8 cellular contexts compared by ENCODE assay signal in genomic region chr17:77376795-77377751, GRCh38.
DNase-seq lines count a peak whose midpoint lies in the region; ATAC-seq and TF ChIP-seq lines count a peak whose summit lies in the region.

No MANE protein-coding gene starts in this region.

- POLR2A ChIA-PET in IMR-90 (lab: Charles Lee; ENCODE audit: unreplicated experiment), result interaction anchor here (0.5 to 0.7 kb wide), 2 partner anchors 15 to 1380 kb away, joined by 3 to 10 read pairs; no protein-coding TSS in a partner anchor

- H4K8ac ChIP-seq in IMR-90 (ENCODE audit: low read depth in 2 of 2, low read length in 2 of 2), result peak overlapping the region; percentile 64 to 72

- DNase-seq in IMR-90 (peak; percentile 92), cardiac muscle cell (ENCODE audit: low read depth in 1 of 2, low spot score in 1 of 2) (peak in 1 of 2 donors; percentile 91), AML-193 (lab: John Stamatoyannopoulos, UW) (no peak), mucosa of gallbladder (ENCODE audit: low spot score) (no peak), dorsolateral prefrontal cortex (no peak), cortex of kidney (lab: John Stamatoyannopoulos, UW) (no peak)

- BruUV-seq in IMR-90 (replicated peaks; lab: Mats Ljungman, UMichigan), result no TSS peak

- H2AK9ac ChIP-seq in IMR-90 (replicated peaks; ENCODE audit: low read depth, low read length, poor library complexity), result peak overlapping the region; percentile 99

- H3K4me3 ChIP-seq in IMR-90 (ENCODE audit: insufficient read depth, low read depth, low read length) (peak overlapping the region; percentile 11), WI38 (ENCODE audit: low read depth, low read length) (peak overlapping the region; percentile 91), cardiac muscle cell (no peak overlapping the region), skeletal muscle satellite cell (ENCODE audit: low read length) (peak overlapping the region; percentile 3), dorsolateral prefrontal cortex (peak overlapping the region in 1 of 59 donors; percentile 28)

- H3K4ac ChIP-seq in IMR-90 (ENCODE audit: low read depth, low read length), result peak overlapping the region; percentile 91

- peaks cover 36% of the 10 kb centered on the region for H3K9me1 ChIP-seq in IMR-90 (ENCODE audit: insufficient read depth, low read length)

- H2BK120ac ChIP-seq in IMR-90 (ENCODE audit: low read depth, low read length), result peak overlapping the region; percentile 71

- H4K91ac ChIP-seq in IMR-90 (ENCODE audit: insufficient read depth, low read depth, low read length), result peak overlapping the region; percentile 90

- in situ Hi-C loops in IMR-90 (cut with MboI; ENCODE audit: low sequenced_read_pairs), result loop anchor here (5.0 kb wide), 1 partner anchor 45 kb away; no protein-coding TSS in a partner anchor

- H3K36me3 ChIP-seq in IMR-90 (ENCODE audit: control insufficient read depth, insufficient read depth, low read length), result peaks cover 3% of the 10 kb centered on the region; the same call in 1 of the 2 replicates
- no peaks in the 10 kb centered on the region for H3K36me3 ChIP-seq in cardiac muscle cell
- peaks cover 2% of the 10 kb centered on the region for H3K36me3 ChIP-seq in skeletal muscle satellite cell (ENCODE audit: insufficient read depth, low read length)

- H2BK20ac ChIP-seq in IMR-90 (ENCODE audit: low read depth, low read length), result 0 out of 2 replicates have a peak overlapping the region, but pooled peaks have one; percentile 12

- peak overlapping the region; percentile 66 for H3K18ac ChIP-seq in IMR-90 (ENCODE audit: low read depth, low read length)

- peaks cover 83% of the 10 kb centered on the region for H4K20me1 ChIP-seq in IMR-90 (ENCODE audit: insufficient read depth, low read length)

- 0 out of 3 replicates have a peak overlapping the region, but pooled peaks have one; percentile 16 for H2BK15ac ChIP-seq in IMR-90 (ENCODE audit: low read depth, low read length)

- H3K23ac ChIP-seq in IMR-90 (ENCODE audit: low read depth, low read length), result peak overlapping the region; percentile 80

- H3K4me1 ChIP-seq in IMR-90 (ENCODE audit: control insufficient read depth, insufficient read depth, low read length), result peaks cover 61% of the 10 kb centered on the region
- peaks cover 51% of the 10 kb centered on the region for H3K4me1 ChIP-seq in cardiac muscle cell (ENCODE audit: low read depth)
- H3K4me1 ChIP-seq in skeletal muscle satellite cell (ENCODE audit: control insufficient read depth, insufficient read depth, low read length), result peaks cover 78% of the 10 kb centered on the region

- no peaks in the 10 kb centered on the region for H3K9me3 ChIP-seq in IMR-90 (ENCODE audit: control insufficient read depth, insufficient read depth, low read length)
- H3K9me3 ChIP-seq in cardiac muscle cell (ENCODE audit: low read depth), result no peaks in the 10 kb centered on the region
- H3K9me3 ChIP-seq in skeletal muscle satellite cell (replicated peaks; ENCODE audit: low read length), result no peaks in the 10 kb centered on the region

- peak overlapping the region; percentile 80 for H3K4me2 ChIP-seq in IMR-90 (ENCODE audit: low read depth, low read length)
- peak overlapping the region; percentile 90 for H3K4me2 ChIP-seq in skeletal muscle satellite cell (ENCODE audit: low read length)

- no peak for TF ChIP-seq POLR2A in IMR-90 (IDR thresholded peaks at IDR 0.05; ENCODE audit: low read depth, low read length)

- H3K56ac ChIP-seq in IMR-90 (ENCODE audit: extremely low read depth, insufficient read depth, low read length), result peak overlapping the region; percentile 18; the same call in 1 of the 2 replicates

- CTCF ChIA-PET in IMR-90 (lab: Yijun Ruan, JAX), result no interaction called here

- peak overlapping the region; percentile 75 for H2BK5ac ChIP-seq in IMR-90 (ENCODE audit: low read depth, low read length, poor library complexity, severe bottlenecking)

- TF ChIP-seq CTCF in IMR-90 (conservative IDR thresholded peaks at IDR 0.05; ENCODE audit: low read depth, low read length) (no peak), WI38 (IDR thresholded peaks at IDR 0.05; ENCODE audit: low read depth, low read length) (no peak), cardiac muscle cell (IDR thresholded peaks at IDR 0.05; ENCODE audit: low read depth, low read length) (no peak), dorsolateral prefrontal cortex (IDR thresholded peaks at IDR 0.05 in 54 of 56, conservative IDR thresholded peaks at IDR 0.05 in 2 of 56; ENCODE audit: low read depth in 1 of 56, partially characterized antibody in 56 of 56) (no peak)

- peak overlapping the region; percentile 98 for H3K9ac ChIP-seq in IMR-90 (ENCODE audit: low read depth, low read length)
- no peak overlapping the region for H3K9ac ChIP-seq in skeletal muscle satellite cell (ENCODE audit: low read depth, low read length)

- H3K27ac ChIP-seq in IMR-90 (ENCODE audit: insufficient read depth, low read length) (peak overlapping the region; percentile 94), cardiac muscle cell (peak overlapping the region; percentile 82), dorsolateral prefrontal cortex (peak overlapping the region in 14 of 59 donors; percentile 2 to 95 (median 24))

- no peaks in the 10 kb centered on the region for H3K27me3 ChIP-seq in IMR-90 (ENCODE audit: control insufficient read depth, insufficient read depth, low read length)
- H3K27me3 ChIP-seq in cardiac muscle cell, result no peaks in the 10 kb centered on the region
- no peaks in the 10 kb centered on the region for H3K27me3 ChIP-seq in skeletal muscle satellite cell (ENCODE audit: control insufficient read depth, insufficient read depth, low read length)
- no peaks in the 10 kb centered on the region for H3K27me3 ChIP-seq in dorsolateral prefrontal cortex

- peaks cover 0 to 76% of the 10 kb centered on the region in 2 experiments; a peak in 2 of 4 replicates for H3K79me1 ChIP-seq in IMR-90 (ENCODE audit: low read depth in 1 of 2, low read length in 2 of 2)

- TF ChIP-seq RAD21 in IMR-90 (IDR thresholded peaks at IDR 0.05; ENCODE audit: low read length), result no peak

- 24% methylated on average over 16 of the region's 33 CpGs; no CpG with 5 or more reads in 1 of the 2 experiments for WGBS in IMR-90 (ENCODE audit: extremely low coverage in 2 of 2, insufficient read length in 1 of 2), 2 experiments

- peak; percentile 2; the same call in 1 of the 2 replicates for ATAC-seq in IMR-90 (ENCODE audit: low read depth)

- peak overlapping the region; percentile 12; the same call in 1 of the 2 replicates for H4K5ac ChIP-seq in IMR-90 (ENCODE audit: low read depth, low read length)

- dilution Hi-C loops in IMR-90 (cut with HindIII; ENCODE audit: low sequenced_read_pairs, unreplicated experiment), result no loop called here

- intact Hi-C loops in IMR-90 (cut with micrococcal nuclease), result loop anchor here (2.0 to 5.0 kb wide), 2 partner anchors 35 to 48 kb away; no protein-coding TSS in a partner anchor
- intact Hi-C loops in dorsolateral prefrontal cortex (cut with DNase I), result no loop called here

- H2AFZ ChIP-seq in IMR-90 (replicated peaks; ENCODE audit: low read length, poor library complexity), result peak overlapping the region; percentile 3

- H2AK5ac ChIP-seq in IMR-90 (ENCODE audit: low read depth, low read length), result peak overlapping the region; percentile 96

- peak overlapping the region; percentile 61 for H3K14ac ChIP-seq in IMR-90 (replicated peaks; ENCODE audit: low read depth, low read length)

TF ChIP-seq in IMR-90, 13 proteins besides CTCF, POLR2A, EP300 and RAD21:
- TF ChIP-seq CHD1 (IDR thresholded peaks at IDR 0.05; ENCODE audit: low read depth, low read length) (no peak), CEBPB (IDR thresholded peaks at IDR 0.05; ENCODE audit: low read depth, low read length) (peak; percentile 50; the same call in 1 of the 2 replicates), USF2 (IDR thresholded peaks at IDR 0.05; ENCODE audit: low read depth, low read length) (peak; percentile 43; the same call in 1 of the 2 replicates), BHLHE40 (IDR thresholded peaks at IDR 0.05; ENCODE audit: low read depth, low read length) (peak; percentile 84), MAFK (IDR thresholded peaks at IDR 0.05; ENCODE audit: low read depth, low read length) (no peak), RCOR1 (IDR thresholded peaks at IDR 0.05; ENCODE audit: insufficient replicate concordance, low read length) (no peak), SMC3 (IDR thresholded peaks at IDR 0.05; ENCODE audit: low read depth, low read length) (0 out of 2 replicates have a peak, but pooled peaks have one; percentile 4), NFE2L2 (IDR thresholded peaks at IDR 0.05; ENCODE audit: low read depth, low read length) (no peak), MXI1 (IDR thresholded peaks at IDR 0.05; ENCODE audit: borderline replicate concordance, low read depth, low read length) (peak; percentile 87; the same call in 1 of the 2 replicates), MAZ (IDR thresholded peaks at IDR 0.05; ENCODE audit: borderline replicate concordance, low read depth, low read length) (no peak), RFX5 (IDR thresholded peaks at IDR 0.05; ENCODE audit: low read depth, low read length) (no peak)
- TF ChIP-seq, protein P1, sequence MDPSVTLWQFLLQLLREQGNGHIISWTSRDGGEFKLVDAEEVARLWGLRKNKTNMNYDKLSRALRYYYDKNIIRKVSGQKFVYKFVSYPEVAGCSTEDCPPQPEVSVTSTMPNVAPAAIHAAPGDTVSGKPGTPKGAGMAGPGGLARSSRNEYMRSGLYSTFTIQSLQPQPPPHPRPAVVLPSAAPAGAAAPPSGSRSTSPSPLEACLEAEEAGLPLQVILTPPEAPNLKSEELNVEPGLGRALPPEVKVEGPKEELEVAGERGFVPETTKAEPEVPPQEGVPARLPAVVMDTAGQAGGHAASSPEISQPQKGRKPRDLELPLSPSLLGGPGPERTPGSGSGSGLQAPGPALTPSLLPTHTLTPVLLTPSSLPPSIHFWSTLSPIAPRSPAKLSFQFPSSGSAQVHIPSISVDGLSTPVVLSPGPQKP (IDR thresholded peaks at IDR 0.05; ENCODE audit: borderline replicate concordance, low read depth, low read length), result no peak
